In the genomic region with DNA sequence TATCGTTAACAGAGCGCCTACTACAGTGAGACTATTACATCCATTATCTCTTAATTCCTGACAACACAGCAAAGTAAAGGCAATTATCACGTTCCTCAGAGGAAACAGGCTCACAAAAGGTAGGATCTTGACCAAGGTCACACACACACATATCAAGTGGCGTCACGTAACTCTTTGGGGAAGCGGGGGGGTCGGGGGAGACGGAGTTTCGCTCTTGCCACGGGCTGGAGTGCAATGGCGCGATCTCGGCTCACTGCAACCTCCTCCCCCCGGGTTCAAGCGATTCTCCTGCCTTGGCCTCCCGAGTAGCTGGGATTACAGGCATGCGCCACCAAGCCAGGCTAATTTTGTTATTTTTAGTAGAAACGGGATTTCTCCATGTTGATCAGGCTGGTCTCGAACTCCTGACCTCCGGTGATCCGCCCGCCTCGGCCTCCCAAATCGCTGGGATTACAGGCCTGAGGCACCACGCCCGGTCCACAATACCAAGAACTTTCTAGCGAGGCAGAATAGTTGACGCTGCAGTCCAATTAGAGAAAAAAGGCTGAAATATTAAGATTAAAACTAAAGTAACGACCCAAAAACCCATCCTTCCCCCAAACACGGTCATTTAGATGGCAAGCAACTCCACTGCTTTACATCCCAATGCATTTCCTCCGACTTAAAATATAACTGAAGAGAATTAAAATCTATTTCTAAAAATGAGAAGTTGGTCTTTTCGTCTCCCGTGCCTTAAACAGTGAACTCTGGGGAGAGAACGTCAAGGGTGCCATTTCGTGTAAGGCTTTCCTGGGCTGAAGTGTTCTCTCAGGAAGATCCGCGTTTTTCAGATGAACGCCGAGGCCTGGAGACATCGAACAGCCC, we compare ENCODE assay signal across 7 cellular contexts. TPM values are rescaled to one million over a fixed set of nuclear protein-coding genes. Genes with fewer than 3 reads are reported as not detected.
DNase-seq lines count a peak whose midpoint lies in the region; ATAC-seq and TF ChIP-seq lines count a peak whose summit lies in the region.

No MANE protein-coding gene starts in this region.

- peak overlapping the region; percentile 97 for H3K4me3 ChIP-seq in OCI-LY3 (ENCODE audit: low read length)
- H3K4me3 ChIP-seq in retinal pigment epithelial cell (ENCODE audit: low read length), result peak overlapping the region; percentile 96

- H4K20me1 ChIP-seq in OCI-LY3 (ENCODE audit: insufficient read depth, low read length), result peaks cover 39% of the 10 kb centered on the region

- no peaks in the 10 kb centered on the region for H3K9me3 ChIP-seq in OCI-LY3 (ENCODE audit: insufficient read depth, low read length)

- peak overlapping the region; percentile 86 for H3K27ac ChIP-seq in OCI-LY3 (ENCODE audit: low read length)

- TF ChIP-seq CTCF in GM20000 (IDR thresholded peaks at IDR 0.05; ENCODE audit: extremely low read depth, missing control alignments) (no peak), OCI-LY3 (IDR thresholded peaks at IDR 0.05; ENCODE audit: low read depth, low read length) (no peak), retinal pigment epithelial cell (conservative IDR thresholded peaks at IDR 0.05; ENCODE audit: low read depth, low read length) (no peak)

- peak overlapping the region; percentile 100 for H3K9ac ChIP-seq in OCI-LY3 (ENCODE audit: low read length)

- H3K4me1 Mint-ChIP-seq in activated T-helper 2 cell treated with anti-CD3 and anti-CD28 coated beads, Interferon-gamma antibody, Interleukin-2, Interleukin-4, amounts not matched to agents 10 μg/mL and 5 μg/mL and 100 μg/mL, durations not matched to agents 14 hours and 24 hours and 36 hours (ENCODE audit: low read depth), result peaks cover 41% of the 10 kb centered on the region

- H3K27ac Mint-ChIP-seq in activated T-helper 2 cell treated with anti-CD3 and anti-CD28 coated beads, Interferon-gamma antibody, Interleukin-2, Interleukin-4, amounts not matched to agents 10 μg/mL and 5 μg/mL and 100 μg/mL, durations not matched to agents 14 hours and 24 hours and 36 hours, result peak overlapping the region; percentile 97

- DNase-seq in GM20000 (ENCODE audit: low spot score) (peak; percentile 53), Right ventricle myocardium superior (peak; percentile 76), retinal pigment epithelial cell (ENCODE audit: low read depth) (no peak), NCI-H774 (lab: John Stamatoyannopoulos, UW) (no peak), HT-29 (ENCODE audit: low spot score) (no peak)
- peak; percentile 52 for DNase-seq in activated T-helper 2 cell treated with anti-CD3 and anti-CD28 coated beads, Interferon-gamma antibody, Interleukin-2, Interleukin-4, amounts not matched to agents 10 μg/mL and 5 μg/mL and 100 μg/mL, durations not matched to agents 14 hours and 24 hours and 36 hours (ENCODE audit: low spot score)

- H3K4me2 ChIP-seq in OCI-LY3 (ENCODE audit: low read length), result peak overlapping the region; percentile 86

- H3K79me2 ChIP-seq in OCI-LY3 (ENCODE audit: low read length), result peaks cover 63% of the 10 kb centered on the region

- H3K4me1 ChIP-seq in OCI-LY3 (ENCODE audit: low read length), result peaks cover 26% of the 10 kb centered on the region

- H3K4me3 Mint-ChIP-seq in activated T-helper 2 cell treated with anti-CD3 and anti-CD28 coated beads, Interferon-gamma antibody, Interleukin-2, Interleukin-4, amounts not matched to agents 10 μg/mL and 5 μg/mL and 100 μg/mL, durations not matched to agents 14 hours and 24 hours and 36 hours (ENCODE audit: low read depth), result peak overlapping the region; percentile 97

- no peak overlapping the region for H2AFZ ChIP-seq in OCI-LY3 (ENCODE audit: low read depth, low read length)

- H3K27me3 ChIP-seq in OCI-LY3 (ENCODE audit: low read depth, low read length), result no peaks in the 10 kb centered on the region

- H3K27me3 Mint-ChIP-seq in activated T-helper 2 cell treated with anti-CD3 and anti-CD28 coated beads, Interferon-gamma antibody, Interleukin-2, Interleukin-4, amounts not matched to agents 10 μg/mL and 5 μg/mL and 100 μg/mL, durations not matched to agents 14 hours and 24 hours and 36 hours (ENCODE audit: low read depth), result no peaks in the 10 kb centered on the region

- no peaks in the 10 kb centered on the region for H3K9me3 Mint-ChIP-seq in activated T-helper 2 cell treated with anti-CD3 and anti-CD28 coated beads, Interferon-gamma antibody, Interleukin-2, Interleukin-4, amounts not matched to agents 10 μg/mL and 5 μg/mL and 100 μg/mL, durations not matched to agents 14 hours and 24 hours and 36 hours

- intact Hi-C loops in activated T-helper 2 cell treated with anti-CD3 and anti-CD28 coated beads, Interferon-gamma antibody, Interleukin-2, Interleukin-4, amounts not matched to agents 10 μg/mL and 5 μg/mL and 100 μg/mL, durations not matched to agents 14 hours and 24 hours and 36 hours (cut with micrococcal nuclease), result loop anchor here (5.0 kb wide), 2 partner anchors 108 to 202 kb away; a partner anchor contains a TSS
- intact Hi-C loops in Right ventricle myocardium superior (cut with DNase I), result no loop called here

- H3K36me3 ChIP-seq in OCI-LY3 (replicated peaks; ENCODE audit: low read depth, low read length), result peaks cover 47% of the 10 kb centered on the region

- H3K36me3 Mint-ChIP-seq in activated T-helper 2 cell treated with anti-CD3 and anti-CD28 coated beads, Interferon-gamma antibody, Interleukin-2, Interleukin-4, amounts not matched to agents 10 μg/mL and 5 μg/mL and 100 μg/mL, durations not matched to agents 14 hours and 24 hours and 36 hours (ENCODE audit: low read depth), result peaks cover 58% of the 10 kb centered on the region

- ATAC-seq in Right ventricle myocardium superior (ENCODE audit: poor library complexity), result peak; percentile 18

RNA-seq across cellular contexts. Expression of a gene that starts 1.1 kb away (rescaled TPM):
- total RNA-seq in activated T-helper 2 cell treated with anti-CD3 and anti-CD28 coated beads, Interferon-gamma antibody, Interleukin-2, Interleukin-4, amounts not matched to agents 10 μg/mL and 5 μg/mL and 100 μg/mL, durations not matched to agents 14 hours and 24 hours and 36 hours, result 378 and 391 TPM in 2 replicates
- 193 TPM for total RNA-seq in Right ventricle myocardium superior
- 630 and 723 TPM in 2 replicates for total RNA-seq in HT-29 (2014; rRNA removed; shearing (Covaris generic))

RNA-seq across cellular contexts. Expression of a gene that starts 37.1 kb away (rescaled TPM):
- 2.2 and 3.7 TPM in 2 replicates for total RNA-seq in activated T-helper 2 cell treated with anti-CD3 and anti-CD28 coated beads, Interferon-gamma antibody, Interleukin-2, Interleukin-4, amounts not matched to agents 10 μg/mL and 5 μg/mL and 100 μg/mL, durations not matched to agents 14 hours and 24 hours and 36 hours
- total RNA-seq in Right ventricle myocardium superior, result 3.1 TPM
- total RNA-seq in HT-29 (2014; rRNA removed; shearing (Covaris generic)), result 20.0 and 31.4 TPM in 2 replicates

RNA-seq across cellular contexts. Expression of a gene that starts 50.0 kb away (rescaled TPM):
- total RNA-seq in activated T-helper 2 cell treated with anti-CD3 and anti-CD28 coated beads, Interferon-gamma antibody, Interleukin-2, Interleukin-4, amounts not matched to agents 10 μg/mL and 5 μg/mL and 100 μg/mL, durations not matched to agents 14 hours and 24 hours and 36 hours, result not detected in 2 replicates
- total RNA-seq in Right ventricle myocardium superior, result 16.6 TPM
- 0.08 TPM in 1 of 2 replicates, not detected in the other for total RNA-seq in HT-29 (2014; rRNA removed; shearing (Covaris generic))

Comparison
In these comparisons a context has a peak if more than half of its experiments do, and no peak if none do; other contexts are left out.
1. DNase-seq: peak in GM20000 (single experiment), activated T-helper 2 cell treated with anti-CD3 and anti-CD28 coated beads, Interferon-gamma antibody, Interleukin-2, Interleukin-4, amounts not matched to agents 10 μg/mL and 5 μg/mL and 100 μg/mL, durations not matched to agents 14 hours and 24 hours and 36 hours (single experiment) and Right ventricle myocardium superior (single experiment); none in retinal pigment epithelial cell (single experiment), NCI-H774 (single experiment) and HT-29 (single experiment).
2. RNA of a gene that starts 50.0 kb away (total RNA-seq): 16.6 TPM in Right ventricle myocardium superior (single experiment); not detected in activated T-helper 2 cell treated with anti-CD3 and anti-CD28 coated beads, Interferon-gamma antibody, Interleukin-2, Interleukin-4, amounts not matched to agents 10 μg/mL and 5 μg/mL and 100 μg/mL, durations not matched to agents 14 hours and 24 hours and 36 hours and 0.08 TPM in HT-29; every median in the first group is over 10 times any median in the second.